13 cellular contexts compared by ENCODE assay signal in genomic region chr17:77810536-77810935, GRCh38.
DNase-seq lines count a peak whose midpoint lies in the region; ATAC-seq lines count a peak whose summit lies in the region.
"Had no signal": no experiment of that assay in that cellular context is flagged by ENCODE, and none has a peak within 500 bp of the region (broad histone marks: within the 10 kb centered on the region; RNA-seq: fewer than 3 reads in every experiment).

No MANE protein-coding gene starts in this region.

- intact Hi-C loops in aorta (cut with DNase I), result loop anchor here in 1 of 2 donors (2.0 kb wide), 1 partner anchor 20 kb away; no protein-coding TSS in a partner anchor
- intact Hi-C loops in activated CD4-positive, alpha-beta memory T cell treated with anti-CD3 and anti-CD28 coated beads for 36 hours (cut with micrococcal nuclease), result no loop called here

- 0 to 3% methylated on average over 1 of the region's 1 CpG for WGBS in aorta, 2 donors

- H3K9me3 Mint-ChIP-seq in activated CD4-positive, alpha-beta memory T cell treated with anti-CD3 and anti-CD28 coated beads for 36 hours, result no peaks in the 10 kb centered on the region
- H3K9me3 Mint-ChIP-seq: stimulated activated naive CD8-positive, alpha-beta T cell treated with anti-CD3 and anti-CD28 coated beads, Interleukin-15, amount 100 ng/mL, for 72 hours had no signal

- CTCF ChIA-PET in activated CD4-positive, alpha-beta memory T cell treated with anti-CD3 and anti-CD28 coated beads for 36 hours (lab: Charles Lee), result no interaction called here

- peak overlapping the region in 1 of 2 donors; percentile 60 for H3K27ac ChIP-seq in aorta (ENCODE audit: low read depth in 1 of 2, low read length in 2 of 2)
- H3K27ac ChIP-seq: hepatocyte, SJCRH30 had no signal

- H3K27me3 Mint-ChIP-seq in activated CD4-positive, alpha-beta memory T cell treated with anti-CD3 and anti-CD28 coated beads for 36 hours, result no peaks in the 10 kb centered on the region
- H3K27me3 Mint-ChIP-seq: stimulated activated naive CD8-positive, alpha-beta T cell treated with anti-CD3 and anti-CD28 coated beads, Interleukin-15, amount 100 ng/mL, for 72 hours had no signal

- no peak overlapping the region for H3K27ac Mint-ChIP-seq in activated CD4-positive, alpha-beta memory T cell treated with anti-CD3 and anti-CD28 coated beads for 36 hours
- H3K27ac Mint-ChIP-seq: activated CD8-positive, alpha-beta T cell treated with anti-CD3 and anti-CD28 coated beads, Interleukin-2, amount 10 ng/mL, durations not matched to agents 7 days and 5 days; stimulated activated naive CD8-positive, alpha-beta T cell treated with anti-CD3 and anti-CD28 coated beads, Interleukin-15, amount 100 ng/mL, for 72 hours had no signal

- no peaks in the 10 kb centered on the region for H3K9me3 ChIP-seq in aorta (ENCODE audit: control insufficient read depth, low read length)
- H3K9me3 ChIP-seq: SJCRH30 had no signal

- H3K36me3 Mint-ChIP-seq in activated CD4-positive, alpha-beta memory T cell treated with anti-CD3 and anti-CD28 coated beads for 36 hours, result no peaks in the 10 kb centered on the region

- peak; percentile 84 for ATAC-seq in aorta (ENCODE audit: low FRiP score)
- ATAC-seq: activated CD8-positive, alpha-beta T cell treated with anti-CD3 and anti-CD28 coated beads, Interleukin-2, amount 10 ng/mL, durations not matched to agents 7 days and 5 days; stimulated activated naive CD8-positive, alpha-beta T cell treated with anti-CD3 and anti-CD28 coated beads, Interleukin-15, amount 100 ng/mL, for 72 hours had no signal

- H3K36me3 ChIP-seq in aorta (ENCODE audit: control insufficient read depth in 1 of 2, insufficient read depth in 2 of 2, low read length in 1 of 2), result no peaks in the 10 kb centered on the region
- H3K36me3 ChIP-seq: SJCRH30 had no signal

- no peaks in the 10 kb centered on the region for H3K4me1 Mint-ChIP-seq in activated CD4-positive, alpha-beta memory T cell treated with anti-CD3 and anti-CD28 coated beads for 36 hours (ENCODE audit: low read depth)
- H3K4me1 Mint-ChIP-seq: stimulated activated naive CD8-positive, alpha-beta T cell treated with anti-CD3 and anti-CD28 coated beads, Interleukin-15, amount 100 ng/mL, for 72 hours had no signal

- POLR2A ChIA-PET in activated CD4-positive, alpha-beta memory T cell treated with anti-CD3 and anti-CD28 coated beads for 36 hours (lab: Charles Lee), result no interaction called here

- peaks cover 7 to 10% of the 10 kb centered on the region in 2 donors for H3K4me1 ChIP-seq in aorta (ENCODE audit: control insufficient read depth in 1 of 2, insufficient read depth in 2 of 2, low read length in 2 of 2)

- DNase-seq in NCI-H345 (lab: John Stamatoyannopoulos, UW), result peak; percentile 56
- DNase-seq in NCI-H345 treated with DMSO at 0.1 percent for 48 hours (lab: John Stamatoyannopoulos, UW; ENCODE audit: unreplicated experiment), result no peak
- DNase-seq in dedifferentiated amniotic fluid mesenchymal stem cell (ENCODE audit: extremely low spot score), result peak; percentile 62
- peak; percentile 66 for DNase-seq in iris pigment epithelial cell (ENCODE audit: low read depth)
- DNase-seq in aorta, result peak; percentile 71 to 75
- DNase-seq in GM19238 (ENCODE audit: insufficient read length, low spot score), result no peak
- no peak for DNase-seq in COLO829 (ENCODE audit: low spot score)
- DNase-seq in activated CD4-positive, alpha-beta memory T cell treated with anti-CD3 and anti-CD28 coated beads for 36 hours, result no peak
- DNase-seq: activated CD8-positive, alpha-beta T cell treated with anti-CD3 and anti-CD28 coated beads, Interleukin-2, amount 10 ng/mL, durations not matched to agents 7 days and 5 days; NCI-H1694; SJCRH30; stimulated activated naive CD8-positive, alpha-beta T cell treated with anti-CD3 and anti-CD28 coated beads, Interleukin-15, amount 100 ng/mL, for 72 hours had no signal

- no peak overlapping the region for H3K4me3 ChIP-seq in aorta (ENCODE audit: low read length in 2 of 2)
- H3K4me3 ChIP-seq: hepatocyte, SJCRH30 had no signal

- no peak overlapping the region for H3K4me3 Mint-ChIP-seq in activated CD4-positive, alpha-beta memory T cell treated with anti-CD3 and anti-CD28 coated beads for 36 hours
- H3K4me3 Mint-ChIP-seq: activated CD8-positive, alpha-beta T cell treated with anti-CD3 and anti-CD28 coated beads, Interleukin-2, amount 10 ng/mL, durations not matched to agents 7 days and 5 days; stimulated activated naive CD8-positive, alpha-beta T cell treated with anti-CD3 and anti-CD28 coated beads, Interleukin-15, amount 100 ng/mL, for 72 hours had no signal

- H3K27me3 ChIP-seq in aorta (ENCODE audit: control insufficient read depth in 1 of 2, insufficient read depth in 2 of 2, low read length in 1 of 2), result no peaks in the 10 kb centered on the region
- H3K27me3 ChIP-seq: hepatocyte, SJCRH30 had no signal

Comparison
In these comparisons a context has a peak if more than half of its experiments do, and no peak if none do; other contexts are left out.
1. DNase-seq: peak in NCI-H345 (single experiment), dedifferentiated amniotic fluid mesenchymal stem cell (single experiment), iris pigment epithelial cell (single experiment) and aorta (2 of 2); none in NCI-H345 treated with DMSO at 0.1 percent for 48 hours (single experiment), GM19238 (single experiment), COLO829 (single experiment) and activated CD4-positive, alpha-beta memory T cell treated with anti-CD3 and anti-CD28 coated beads for 36 hours (single experiment).